In genomic region chr19:19463348-19464117, GRCh38 we compare ENCODE assay signal across 1 cellular context.
TF ChIP-seq lines count a peak whose summit lies in the region.

No MANE protein-coding gene starts in this region.

TF ChIP-seq in K562, 482 proteins besides CTCF, POLR2A, EP300 and RAD21:
- TF ChIP-seq STAG1 (CRISPR knock-in tag; IDR thresholded peaks at IDR 0.05; ENCODE audit: borderline replicate concordance) (no peak), GTF3C2 (IDR thresholded peaks at IDR 0.05; ENCODE audit: borderline replicate concordance, extremely low read depth, insufficient read length) (no peak), GTF2E2 (tag; IDR thresholded peaks at IDR 0.05) (no peak)
